Comparison of ENCODE assay signal across 7 cellular contexts in the genomic region with DNA sequence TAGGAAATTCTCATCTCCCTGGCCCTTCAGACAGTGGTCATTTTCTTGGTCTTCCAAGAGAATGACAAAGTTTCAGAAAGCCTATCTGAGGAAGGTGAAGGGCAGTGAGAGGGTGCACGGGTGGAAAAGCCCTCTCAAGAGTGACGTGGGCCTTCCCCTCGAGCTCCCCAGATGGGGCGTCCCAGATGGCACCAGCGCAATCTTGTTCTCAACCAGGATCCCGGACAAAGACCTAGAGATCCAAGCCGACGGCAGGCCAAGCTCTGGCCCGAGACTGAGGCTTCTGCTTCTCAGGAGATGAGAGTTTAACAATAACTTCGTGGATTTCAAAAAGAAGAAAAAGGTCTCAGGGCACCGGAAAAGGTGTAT. TPM values are rescaled to one million over a fixed set of nuclear protein-coding genes. Genes with fewer than 3 reads are reported as not detected.
A peak's percentile ranks its signal among the peaks of the same experiment; 100 is the strongest.
DNase-seq lines count a peak whose midpoint lies in the region; ATAC-seq and TF ChIP-seq lines count a peak whose summit lies in the region.

No MANE protein-coding gene starts in this region.

- H3K79me2 ChIP-seq in hepatocyte = peaks cover 40% of the 10 kb centered on the region

- H3K4me2 ChIP-seq in hepatocyte = peak overlapping the region; percentile 75

- H2AFZ ChIP-seq in hepatocyte = peak overlapping the region; percentile 82

- H3K9me2 ChIP-seq in hepatocyte (replicated peaks; ENCODE audit: insufficient read depth) = no peaks in the 10 kb centered on the region

- H3K27me3 ChIP-seq in hepatocyte = no peaks in the 10 kb centered on the region

- no peaks in the 10 kb centered on the region for H3K9me3 ChIP-seq in hepatocyte (ENCODE audit: low read depth)

- intact Hi-C loops in activated CD4-positive, alpha-beta memory T cell treated with anti-CD3 and anti-CD28 coated beads for 36 hours (cut with micrococcal nuclease) = loop anchor here (5.0 to 10.0 kb wide), 2 partner anchors 233 to 605 kb away; a partner anchor contains a TSS

- no peaks in the 10 kb centered on the region for H3K36me3 ChIP-seq in hepatocyte (replicated peaks; ENCODE audit: insufficient read depth, low read depth)

- H3K27ac ChIP-seq in hepatocyte = peak overlapping the region; percentile 99

- H3K27me3 Mint-ChIP-seq in activated CD4-positive, alpha-beta memory T cell treated with anti-CD3 and anti-CD28 coated beads for 36 hours = peaks cover 23% of the 10 kb centered on the region

- peaks cover 8% of the 10 kb centered on the region for H3K4me1 ChIP-seq in hepatocyte (ENCODE audit: insufficient read depth)

- POLR2A ChIA-PET in activated CD4-positive, alpha-beta memory T cell treated with anti-CD3 and anti-CD28 coated beads for 36 hours (lab: Charles Lee) = interaction anchor here (1.0 to 1.8 kb wide), 2 partner anchors 14 to 149 kb away, joined by 3 to 7 read pairs; a partner anchor contains a TSS

- H3K36me3 Mint-ChIP-seq in activated CD4-positive, alpha-beta memory T cell treated with anti-CD3 and anti-CD28 coated beads for 36 hours = peaks cover 23% of the 10 kb centered on the region

- no peak for DNase-seq in activated CD4-positive, alpha-beta memory T cell treated with anti-CD3 and anti-CD28 coated beads for 36 hours
- peak; percentile 20 for DNase-seq in hepatocyte (ENCODE audit: low spot score)
- DNase-seq in stimulated activated CD8-positive, alpha-beta memory T cell treated with anti-CD3 and anti-CD28 coated beads, Interleukin-7, amount 100 ng/mL, for 24 hours (ENCODE audit: low read depth) = peak; percentile 6
- DNase-seq in 8988T = no peak
- DNase-seq in stimulated activated CD4-positive, alpha-beta T cell treated with anti-CD3 and anti-CD28 coated beads, Interleukin-1b, Interleukin-23, amount 100 ng/mL, for 48 hours = no peak

- H3K4me1 Mint-ChIP-seq in activated CD4-positive, alpha-beta memory T cell treated with anti-CD3 and anti-CD28 coated beads for 36 hours (ENCODE audit: low read depth) = peaks cover 14% of the 10 kb centered on the region

- WGBS in hepatocyte (ENCODE audit: low lambda C conversion rate, missing lambda C conversion rate) = 30% methylated on average over 11 of the region's 11 CpGs

- H3K4me3 ChIP-seq in hepatocyte = peak overlapping the region; percentile 81

- H4K20me1 ChIP-seq in hepatocyte (ENCODE audit: insufficient read depth, poor library complexity, severe bottlenecking) = no peaks in the 10 kb centered on the region

- ATAC-seq in HG02571 (IDR thresholded peaks at IDR 0.05; ENCODE audit: unreplicated experiment) (peak; percentile 3), GM21529 (IDR thresholded peaks at IDR 0.05; ENCODE audit: unreplicated experiment) (no peak)

- peaks cover 13% of the 10 kb centered on the region for H3K9me3 Mint-ChIP-seq in activated CD4-positive, alpha-beta memory T cell treated with anti-CD3 and anti-CD28 coated beads for 36 hours

- CTCF ChIA-PET in activated CD4-positive, alpha-beta memory T cell treated with anti-CD3 and anti-CD28 coated beads for 36 hours (lab: Charles Lee) = interaction anchor here (2.1 kb wide), 1 partner anchor 11 kb away, joined by 6 read pairs; no protein-coding TSS in a partner anchor

- H3K27ac Mint-ChIP-seq in activated CD4-positive, alpha-beta memory T cell treated with anti-CD3 and anti-CD28 coated beads for 36 hours = peak overlapping the region; percentile 98

- peak overlapping the region; percentile 96 for H3K4me3 Mint-ChIP-seq in activated CD4-positive, alpha-beta memory T cell treated with anti-CD3 and anti-CD28 coated beads for 36 hours

- no peak for TF ChIP-seq CTCF in hepatocyte (IDR thresholded peaks at IDR 0.05; ENCODE audit: poor library complexity)

RNA-seq across cellular contexts. Expression of a gene that starts 0.8 kb away (rescaled TPM):
- total RNA-seq in activated CD4-positive, alpha-beta memory T cell treated with anti-CD3 and anti-CD28 coated beads for 36 hours = 1 to 10 TPM; 7.5 to 9.0 TPM
- total RNA-seq in hepatocyte = 16.7 and 22.4 TPM in 2 replicates
- 10.8 and 10.9 TPM in 2 replicates for polyA plus RNA-seq in hepatocyte

Comparison
In these comparisons a context has a peak if more than half of its experiments do, and no peak if none do; other contexts are left out.
1. DNase-seq: peak in hepatocyte (single experiment) and stimulated activated CD8-positive, alpha-beta memory T cell treated with anti-CD3 and anti-CD28 coated beads, Interleukin-7, amount 100 ng/mL, for 24 hours (single experiment); none in activated CD4-positive, alpha-beta memory T cell treated with anti-CD3 and anti-CD28 coated beads for 36 hours (single experiment), 8988T (single experiment) and stimulated activated CD4-positive, alpha-beta T cell treated with anti-CD3 and anti-CD28 coated beads, Interleukin-1b, Interleukin-23, amount 100 ng/mL, for 48 hours (single experiment).